Comparison of ENCODE assay signal across 25 cellular contexts in the genomic region with DNA sequence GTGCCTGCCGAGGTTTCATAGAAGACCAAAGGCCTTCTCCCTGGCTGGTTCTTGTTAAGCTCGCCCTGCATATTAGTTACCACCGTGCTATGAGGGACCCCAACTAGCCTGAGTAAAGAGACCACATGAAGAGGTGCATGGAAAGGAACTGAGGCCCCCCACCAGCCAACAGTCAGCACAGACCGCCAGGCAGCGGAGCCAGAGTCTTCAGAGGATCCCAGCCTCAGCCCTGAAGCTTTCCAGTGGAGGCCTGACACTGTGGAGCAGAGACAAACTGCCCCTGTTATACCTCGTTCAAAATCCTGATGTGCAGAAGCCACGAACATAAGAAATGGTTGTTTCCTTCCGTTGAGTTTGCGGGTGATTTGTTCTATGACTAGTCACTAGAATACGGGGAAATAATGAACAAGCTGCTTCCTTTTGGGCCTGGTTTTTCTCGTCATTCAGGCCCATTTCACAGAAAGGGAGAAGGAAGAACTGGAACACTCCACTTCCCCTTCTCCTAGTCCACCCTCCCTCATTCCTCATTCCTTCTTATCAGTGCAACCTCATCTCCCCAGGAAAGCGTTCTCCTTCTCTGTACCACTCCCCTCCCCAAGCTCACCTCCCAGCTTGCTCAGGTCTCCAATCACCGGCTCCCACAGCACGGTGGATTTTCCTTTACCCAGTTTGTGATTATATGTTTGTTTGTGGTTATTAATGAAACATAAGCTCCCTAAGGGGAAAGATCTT. TPM values are rescaled to one million over a fixed set of nuclear protein-coding genes. Genes with fewer than 3 reads are reported as not detected.
A peak's percentile ranks its signal among the peaks of the same experiment; 100 is the strongest.
DNase-seq lines count a peak whose midpoint lies in the region; ATAC-seq and TF ChIP-seq lines count a peak whose summit lies in the region.
"Had no signal": no experiment of that assay in that cellular context is flagged by ENCODE, and none has a peak within 500 bp of the region (broad histone marks: within the 10 kb centered on the region; RNA-seq: fewer than 3 reads in every experiment).

No MANE protein-coding gene starts in this region.

- CTCF ChIA-PET in activated naive CD4-positive, alpha-beta T cell treated with anti-CD3 and anti-CD28 coated beads, Interleukin-2, amount 10 ng/mL, durations not matched to agents 7 days and 5 days (lab: Charles Lee): interaction anchor here (0.8 to 1.0 kb wide), 2 partner anchors 36 to 52 kb away, joined by 3 read pairs; no protein-coding TSS in a partner anchor

- intact Hi-C loops in vagina (cut with DNase I): no loop called here

- no peak overlapping the region for H3K4me3 Mint-ChIP-seq in activated naive CD4-positive, alpha-beta T cell treated with anti-CD3 and anti-CD28 coated beads, Interleukin-2, amount 10 ng/mL, durations not matched to agents 7 days and 5 days
- H3K4me3 Mint-ChIP-seq in neural crest cell (peak overlapping the region; percentile 82), progenitor cell of endocrine pancreas (ENCODE audit: low read depth) (no peak overlapping the region)
- H3K4me3 Mint-ChIP-seq: natural killer cell treated with Interleukin-12 subunit alpha and Interleukin-12 subunit beta and Interleukin-15 and Interleukin-18, amount 100 ng/mL, for 72 hours had no signal

- H3K4me1 ChIP-seq in vagina: peaks cover 35% of the 10 kb centered on the region

- H3K4me3 ChIP-seq in coronary artery (no peak overlapping the region), vagina (no peak overlapping the region)
- H3K4me3 ChIP-seq: BLaER1 treated with 17β-estradiol and CSF1 and Interleukin-3, amounts not matched to agents 10 nM and 100 nM; heart left ventricle; K562; skin epidermis had no signal

- H3K27me3 Mint-ChIP-seq in activated naive CD4-positive, alpha-beta T cell treated with anti-CD3 and anti-CD28 coated beads, Interleukin-2, amount 10 ng/mL, durations not matched to agents 7 days and 5 days: peaks cover 69% of the 10 kb centered on the region
- H3K27me3 Mint-ChIP-seq in neural crest cell (ENCODE audit: low read depth) (peaks cover 37% of the 10 kb centered on the region), progenitor cell of endocrine pancreas (peaks cover 72% of the 10 kb centered on the region)

- ATAC-seq in activated naive CD4-positive, alpha-beta T cell treated with anti-CD3 and anti-CD28 coated beads, Interleukin-2, amount 50 U/mL, for 72 hours: no peak
- ATAC-seq: heart left ventricle, K562 had no signal

- peak overlapping the region; percentile 53 for H3K27ac Mint-ChIP-seq in activated naive CD4-positive, alpha-beta T cell treated with anti-CD3 and anti-CD28 coated beads, Interleukin-2, amount 10 ng/mL, durations not matched to agents 7 days and 5 days
- H3K27ac Mint-ChIP-seq in activated naive CD4-positive, alpha-beta T cell treated with anti-CD3 and anti-CD28 coated beads, Interleukin-2, amount 50 U/mL, for 72 hours: no peak overlapping the region
- H3K27ac Mint-ChIP-seq in neural crest cell (ENCODE audit: unreplicated experiment) (no peak overlapping the region), progenitor cell of endocrine pancreas (no peak overlapping the region)
- H3K27ac Mint-ChIP-seq: natural killer cell treated with Interleukin-12 subunit alpha and Interleukin-12 subunit beta and Interleukin-15 and Interleukin-18, amount 100 ng/mL, for 72 hours; type B pancreatic cell had no signal

- H3K9me3 Mint-ChIP-seq in activated naive CD4-positive, alpha-beta T cell treated with anti-CD3 and anti-CD28 coated beads, Interleukin-2, amount 10 ng/mL, durations not matched to agents 7 days and 5 days: no peaks in the 10 kb centered on the region
- H3K9me3 Mint-ChIP-seq in activated naive CD4-positive, alpha-beta T cell treated with anti-CD3 and anti-CD28 coated beads, Interleukin-2, amount 50 U/mL, for 72 hours: no peaks in the 10 kb centered on the region
- H3K9me3 Mint-ChIP-seq in neural crest cell: no peaks in the 10 kb centered on the region
- H3K9me3 Mint-ChIP-seq in progenitor cell of endocrine pancreas (ENCODE audit: low read depth): no peaks in the 10 kb centered on the region
- H3K9me3 Mint-ChIP-seq: HFFc6; natural killer cell treated with Interleukin-12 subunit alpha and Interleukin-12 subunit beta and Interleukin-15 and Interleukin-18, amount 100 ng/mL, for 72 hours; type B pancreatic cell had no signal

- H3K27ac ChIP-seq in coronary artery (peak overlapping the region in 1 of 2 donors; percentile 38), vagina (no peak overlapping the region)
- H3K27ac ChIP-seq: BLaER1 treated with 17β-estradiol and CSF1 and Interleukin-3, amounts not matched to agents 10 nM and 100 nM; heart left ventricle had no signal

- H3K36me3 Mint-ChIP-seq in activated naive CD4-positive, alpha-beta T cell treated with anti-CD3 and anti-CD28 coated beads, Interleukin-2, amount 10 ng/mL, durations not matched to agents 7 days and 5 days: no peaks in the 10 kb centered on the region
- H3K36me3 Mint-ChIP-seq in activated naive CD4-positive, alpha-beta T cell treated with anti-CD3 and anti-CD28 coated beads, Interleukin-2, amount 50 U/mL, for 72 hours: no peaks in the 10 kb centered on the region
- H3K36me3 Mint-ChIP-seq in neural crest cell (ENCODE audit: low read depth): no peaks in the 10 kb centered on the region
- no peaks in the 10 kb centered on the region for H3K36me3 Mint-ChIP-seq in progenitor cell of endocrine pancreas (ENCODE audit: insufficient read depth)
- H3K36me3 Mint-ChIP-seq: natural killer cell treated with Interleukin-12 subunit alpha and Interleukin-12 subunit beta and Interleukin-15 and Interleukin-18, amount 100 ng/mL, for 72 hours; type B pancreatic cell had no signal

- H3K4me1 Mint-ChIP-seq in activated naive CD4-positive, alpha-beta T cell treated with anti-CD3 and anti-CD28 coated beads, Interleukin-2, amount 10 ng/mL, durations not matched to agents 7 days and 5 days: peaks cover 17% of the 10 kb centered on the region
- peaks cover 28% of the 10 kb centered on the region for H3K4me1 Mint-ChIP-seq in neural crest cell
- H3K4me1 Mint-ChIP-seq in progenitor cell of endocrine pancreas (ENCODE audit: low read depth): peaks cover 7% of the 10 kb centered on the region

- no peaks in the 10 kb centered on the region for H3K9me3 ChIP-seq in vagina
- H3K9me3 ChIP-seq: heart left ventricle had no signal

- DNase-seq in activated naive CD4-positive, alpha-beta T cell treated with anti-CD3 and anti-CD28 coated beads, Interleukin-2, amount 10 ng/mL, durations not matched to agents 7 days and 5 days: no peak
- no peak for DNase-seq in activated naive CD4-positive, alpha-beta T cell treated with anti-CD3 and anti-CD28 coated beads, Interleukin-2, amount 50 U/mL, for 72 hours (ENCODE audit: low spot score in 2 of 2)
- DNase-seq in coronary artery (ENCODE audit: low spot score) (peak; percentile 65), neural crest cell (ENCODE audit: low read depth, low spot score) (no peak), vagina (ENCODE audit: extremely low spot score in 2 of 2) (peak; percentile 65 to 88), activated gamma-delta T cell (lab: John Stamatoyannopoulos, UW) (no peak), progenitor cell of endocrine pancreas (ENCODE audit: low spot score, unreplicated experiment) (no peak)
- no peak for DNase-seq in stimulated activated CD4-positive, alpha-beta T cell treated with anti-CD3 and anti-CD28 coated beads, Interleukin-12 subunit alpha, Interleukin-12 subunit beta, amount 100 ng/mL, for 4 hours
- DNase-seq: activated CD4-positive, alpha-beta T cell treated with anti-CD3 and anti-CD28 coated beads, Interleukin-2, amount 50 U/mL, for 1 hour; activated gamma-delta T cell treated with Interleukin-2 at 50 U/mL for 16 hours; activated T-cell treated with anti-CD3 and anti-CD28 coated beads for 4 hours; amygdala; cortex of kidney; DND-41; HFFc6; midbrain; NCI-H146; NCI-H526 treated with DMSO at 0.1 percent for 48 hours; stimulated activated naive CD4-positive, alpha-beta T cell treated with Interleukin-2 at 50 U/mL for 16 hours had no signal

- no peak for TF ChIP-seq POLR2A in vagina (IDR thresholded peaks at IDR 0.05)

- H3K36me3 ChIP-seq in vagina: no peaks in the 10 kb centered on the region
- H3K36me3 ChIP-seq: BLaER1 treated with 17β-estradiol and CSF1 and Interleukin-3, amounts not matched to agents 10 nM and 100 nM; heart left ventricle had no signal

- no peaks in the 10 kb centered on the region for H3K27me3 ChIP-seq in vagina

- no peak for TF ChIP-seq CTCF in coronary artery (IDR thresholded peaks at IDR 0.05)
- no peak for TF ChIP-seq CTCF in neural crest cell (conservative IDR thresholded peaks at IDR 0.05)
- TF ChIP-seq CTCF in vagina (IDR thresholded peaks at IDR 0.05): no peak
- TF ChIP-seq CTCF in progenitor cell of endocrine pancreas (IDR thresholded peaks at IDR 0.05; ENCODE audit: unreplicated experiment): no peak

RNA-seq across cellular contexts. Expression of a gene that starts 3.0 kb away (rescaled TPM):
- not detected for total RNA-seq in activated naive CD4-positive, alpha-beta T cell treated with anti-CD3 and anti-CD28 coated beads, Interleukin-2, amount 50 U/mL, for 72 hours
- total RNA-seq in neural crest cell (48.8 and 49.1 TPM in 2 replicates), vagina (16.2 TPM), progenitor cell of endocrine pancreas (2.3 and 3.6 TPM in 2 replicates)

Comparison
In these comparisons a context has a peak if more than half of its experiments do, and no peak if none do; other contexts are left out.
1. DNase-seq: peak in coronary artery (single experiment) and vagina (2 of 2); none in activated naive CD4-positive, alpha-beta T cell treated with anti-CD3 and anti-CD28 coated beads, Interleukin-2, amount 10 ng/mL, durations not matched to agents 7 days and 5 days (single experiment), activated naive CD4-positive, alpha-beta T cell treated with anti-CD3 and anti-CD28 coated beads, Interleukin-2, amount 50 U/mL, for 72 hours (0 of 2), neural crest cell (single experiment), stimulated activated CD4-positive, alpha-beta T cell treated with anti-CD3 and anti-CD28 coated beads, Interleukin-12 subunit alpha, Interleukin-12 subunit beta, amount 100 ng/mL, for 4 hours (single experiment), activated gamma-delta T cell (single experiment) and progenitor cell of endocrine pancreas (single experiment).